Comparison of ENCODE assay signal across 9 cellular contexts in the genomic region with DNA sequence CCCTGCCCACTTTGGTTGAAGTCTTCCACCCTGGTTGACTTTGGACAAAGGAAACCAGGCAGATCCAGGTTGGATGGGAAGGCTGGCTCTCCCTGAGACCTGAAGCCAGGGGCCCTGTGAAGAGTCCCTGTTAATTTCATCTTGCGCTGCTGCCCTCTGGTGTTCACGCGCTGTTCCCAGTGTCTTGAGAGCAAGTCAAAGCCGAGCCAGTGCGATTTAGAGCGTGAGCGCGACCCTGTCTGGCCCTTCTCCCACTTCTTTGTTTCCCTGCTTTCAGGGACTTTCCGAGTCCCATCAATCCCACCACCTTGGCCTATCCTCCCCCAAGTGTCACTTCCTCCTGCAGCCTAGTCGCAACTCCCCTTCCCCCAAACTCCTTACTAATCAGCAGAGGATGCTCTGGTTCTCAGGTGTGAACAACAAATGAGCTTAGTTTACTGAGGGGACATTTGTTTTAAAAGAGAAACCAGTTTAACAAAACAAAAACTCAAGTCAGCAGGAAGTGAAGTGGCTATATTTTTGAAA. TPM values are rescaled to one million over a fixed set of nuclear protein-coding genes. Genes with fewer than 3 reads are reported as not detected.
DNase-seq lines count a peak whose midpoint lies in the region; ATAC-seq, FAIRE-seq and TF ChIP-seq lines count a peak whose summit lies in the region.
"Had no signal": no experiment of that assay in that cellular context is flagged by ENCODE, and none has a peak within 500 bp of the region (broad histone marks: within the 10 kb centered on the region; RNA-seq: fewer than 3 reads in every experiment).

No MANE protein-coding gene starts in this region.

- H3K9ac ChIP-seq in SK-N-SH (no peak overlapping the region), K562 (ENCODE audit: insufficient read depth in 1 of 2, low read depth in 2 of 2, low read length in 2 of 2) (no peak overlapping the region; a peak in 1 of 4 replicates)

- DNase-seq in GM04504 (ENCODE audit: low read depth) (peak; percentile 52), SK-N-SH (peak; percentile 70), K562 (ENCODE audit: extremely low read depth in 1 of 4, low spot score in 3 of 4) (peak; percentile 72 to 92 (median 76)), immature natural killer cell (peak; percentile 77 to 82 (median 81)), OCI-M1 (lab: John Stamatoyannopoulos, UW) (no peak), DMS53 (lab: John Stamatoyannopoulos, UW) (no peak)
- peak; percentile 84 to 86 for DNase-seq in stimulated activated CD4-positive, alpha-beta T cell treated with anti-CD3 and anti-CD28 coated beads, Interleukin-1b, Interleukin-23, amount 100 ng/mL, for 1 hour (ENCODE audit: low read depth in 2 of 2)

- H3K4me1 Mint-ChIP-seq in immature natural killer cell, result peaks cover 56 to 63% of the 10 kb centered on the region in 2 donors

- H3K9me3 ChIP-seq in SK-N-SH (no peaks in the 10 kb centered on the region), K562 (replicated peaks; ENCODE audit: control insufficient read depth, insufficient read depth, low read depth, low read length) (0 out of 2 replicates have a peak, but pooled peaks cover 5% of the 10 kb centered on the region)

- TF ChIP-seq EP300 in SK-N-SH (IDR thresholded peaks at IDR 0.05; ENCODE audit: borderline replicate concordance in 1 of 2, low read depth in 1 of 2, low read length in 1 of 2) (no peak), K562 (IDR thresholded peaks at IDR 0.05; ENCODE audit: low read length) (no peak)

- BruUV-seq in K562 (replicated peaks; lab: Mats Ljungman, UMichigan), result no TSS peak

- H3K4me3 Mint-ChIP-seq in immature natural killer cell, result peak overlapping the region; percentile 71 to 86 (median 85)

- intact Hi-C loops in K562 (cut with micrococcal nuclease), result loop anchor here (1.0 to 5.0 kb wide), 5 partner anchors 42 to 253 kb away; partner anchors contain the start of gene N4BP2

- H3K27me3 Mint-ChIP-seq in immature natural killer cell (ENCODE audit: low read depth in 3 of 3), result peaks cover 0 to 10% (median 7%) of the 10 kb centered on the region in 3 donors

- H2AFZ ChIP-seq in SK-N-SH (ENCODE audit: low read depth) (peak overlapping the region; percentile 61), K562 (ENCODE audit: low read depth, low read length) (peak overlapping the region; percentile 73)

- peaks cover 0 to 1% (median 0%) of the 10 kb centered on the region in 6 donors for H3K9me3 Mint-ChIP-seq in immature natural killer cell

- no peaks in the 10 kb centered on the region for H3K36me3 Mint-ChIP-seq in immature natural killer cell

- peak overlapping the region; percentile 86 to 95 (median 91) for H3K27ac Mint-ChIP-seq in immature natural killer cell

- peak; percentile 84 for TF ChIP-seq RAD21 in SK-N-SH (IDR thresholded peaks at IDR 0.05; ENCODE audit: low read length)
- TF ChIP-seq RAD21 in K562 (CRISPR knock-in tag; conservative IDR thresholded peaks at IDR 0.05 in 1 of 2, IDR thresholded peaks at IDR 0.05 in 1 of 2), result peak; percentile 84 to 93

- POLR2A ChIA-PET in SK-N-SH (lab: Yijun Ruan, JAX), result interaction anchor here (1.0 kb wide), 1 partner anchor 253 kb away, joined by 4 read pairs; the partner anchor contains the start of gene N4BP2
- POLR2A ChIA-PET in K562 (lab: Yijun Ruan, JAX), result interaction anchor here (0.7 to 1.0 kb wide), 3 partner anchors 24 to 253 kb away, joined by 3 to 5 read pairs (median 3); partner anchors contain the start of gene N4BP2

- 7% methylated on average over 9 of the region's 10 CpGs for WGBS in SK-N-SH (ENCODE audit: low lambda C conversion rate)
- WGBS in K562 (ENCODE audit: insufficient coverage, low coverage, missing lambda C conversion rate), result 1% methylated on average over 9 of the region's 10 CpGs

- H3K36me3 ChIP-seq in SK-N-SH (replicated peaks in 1 of 2; ENCODE audit: control insufficient read depth in 1 of 2, insufficient read depth in 2 of 2, low read length in 1 of 2) (no peaks in the 10 kb centered on the region), K562 (ENCODE audit: control insufficient read depth, insufficient read depth, low read length) (no peaks in the 10 kb centered on the region)

- H3K79me2 ChIP-seq in SK-N-SH (ENCODE audit: insufficient read depth) (no peaks in the 10 kb centered on the region), K562 (ENCODE audit: control insufficient read depth, insufficient read depth, low read length) (no peaks in the 10 kb centered on the region)

- no peaks in the 10 kb centered on the region for H3F3A ChIP-seq in SK-N-SH (replicated peaks; ENCODE audit: insufficient read depth)

- in situ Hi-C loops in K562 (cut with MboI), result no loop called here

- H4K20me1 ChIP-seq in SK-N-SH (ENCODE audit: insufficient read depth), result no peaks in the 10 kb centered on the region
- no peaks in the 10 kb centered on the region for H4K20me1 ChIP-seq in K562 (replicated peaks; ENCODE audit: control insufficient read depth, insufficient read depth, low read length)

- TF ChIP-seq CTCF in SK-N-SH (IDR thresholded peaks at IDR 0.05) (peak; percentile 90), K562 (IDR thresholded peaks at IDR 0.05 in 2 of 3, conservative IDR thresholded peaks at IDR 0.05 in 1 of 3; ENCODE audit: insufficient read depth in 2 of 3, low read depth in 1 of 3, low read length in 3 of 3) (peak; percentile 90 to 92 (median 91))

- peaks cover 0 to 2% of the 10 kb centered on the region in 2 experiments; a peak in 1 of 4 replicates for H3K4me1 ChIP-seq in SK-N-SH (ENCODE audit: control insufficient read depth in 1 of 2, insufficient read depth in 2 of 2, low read depth in 1 of 2, low read length in 1 of 2)
- H3K4me1 ChIP-seq in K562 (replicated peaks in 1 of 2; ENCODE audit: control insufficient read depth in 2 of 2, insufficient read depth in 2 of 2, low read length in 2 of 2), result peaks cover 12 to 49% of the 10 kb centered on the region in 2 experiments

- ATAC-seq in HG02870 (IDR thresholded peaks at IDR 0.05; ENCODE audit: unreplicated experiment) (peak; percentile 45), K562 (peak; percentile 90)

- TF ChIP-seq POLR2A in K562 (conservative IDR thresholded peaks at IDR 0.05), result no peak

- no peaks in the 10 kb centered on the region for H3K27me3 ChIP-seq in SK-N-SH (ENCODE audit: insufficient read depth)
- H3K27me3 ChIP-seq in K562 (ENCODE audit: control insufficient read depth in 2 of 2, insufficient read depth in 2 of 2, low read length in 2 of 2), result no peaks in the 10 kb centered on the region

- CTCF ChIA-PET in SK-N-SH (lab: Yijun Ruan, JAX) (interaction anchor here (0.5 to 7.1 kb wide), 34 partner anchors 8 to 1125 kb away, joined by 3 to 54 read pairs (median 4); partner anchors contain the start of genes CHRNA9 and N4BP2), K562 (lab: Yijun Ruan, JAX; ENCODE audit: low intra/inter-chr PET ratio) (interaction anchor here (0.6 to 2.3 kb wide), 6 partner anchors 80 to 255 kb away, joined by 3 to 20 read pairs (median 4); partner anchors contain the start of gene N4BP2)

- H3K27ac ChIP-seq in SK-N-SH (ENCODE audit: low read depth in 2 of 2, low read length in 1 of 2) (no peak overlapping the region), K562 (ENCODE audit: extremely low read depth, low read depth, low read length) (no peak overlapping the region; the same call in 2 of the 3 replicates)

- H3K4me3 ChIP-seq in SK-N-SH (ENCODE audit: low read depth in 2 of 2, low read length in 1 of 2), result peak overlapping the region; percentile 13 to 32; a peak in 2 of 4 replicates
- H3K4me3 ChIP-seq in K562, result no peak overlapping the region

- peak overlapping the region; percentile 57 for H3K4me2 ChIP-seq in SK-N-SH
- peak overlapping the region; percentile 62 for H3K4me2 ChIP-seq in K562 (ENCODE audit: insufficient read depth, low read length)

- no peaks in the 10 kb centered on the region for H3K9me1 ChIP-seq in K562 (ENCODE audit: control insufficient read depth, insufficient read depth, low read length)

- no peaks in the 10 kb centered on the region for H3K9me2 ChIP-seq in SK-N-SH

- FAIRE-seq in K562 (lab: Jason Lieb, UNC), result peak; percentile 88

TF ChIP-seq in K562, 482 proteins besides CTCF, POLR2A, EP300 and RAD21 (continues in another document):
- TF ChIP-seq CC2D1A (IDR thresholded peaks at IDR 0.05) (peak; percentile 64; the same call in 1 of the 2 replicates), TCF7L2 (IDR thresholded peaks at IDR 0.05; ENCODE audit: low read depth, low read length) (no peak), SAP30 (IDR thresholded peaks at IDR 0.05; ENCODE audit: borderline replicate concordance, insufficient read depth, low read depth, low read length, poor library complexity, severe bottlenecking) (no peak), ZNF134 (CRISPR knock-in tag; conservative IDR thresholded peaks at IDR 0.05) (no peak), ZNF263 (CRISPR knock-in tag; IDR thresholded peaks at IDR 0.05; ENCODE audit: borderline replicate concordance) (0 out of 2 replicates have a peak, but pooled peaks have one; percentile 15), ARID2 (IDR thresholded peaks at IDR 0.05) (0 out of 2 replicates have a peak, but pooled peaks have one; percentile 51)

RNA-seq across cellular contexts. Expression of gene CHRNA9, which starts 25.8 kb away (rescaled TPM):
- polyA plus RNA-seq in SK-N-SH (2012; rRNA removed) (0.05 and 0.26 TPM in 2 replicates), K562 (2011; rRNA removed) (not detected in 2 replicates), K562 (2014; fragmentation: Illumina TruSeq; extraction: Trizol) (not detected in 2 replicates), K562 (2014; fragmentation: Nextera tagmentation; extraction: Ambion mirVana) (not detected), K562 (2014; rRNA removed) (not detected in 2 replicates), immature natural killer cell (not detected)
- polyA plus RNA-seq in SK-N-SH (2012; cell fraction: cytosol; rRNA removed), result 0.14 and 0.15 TPM in 2 replicates
- polyA plus RNA-seq in SK-N-SH (2012; cell fraction: nucleus; rRNA removed), result 0.05 and 0.07 TPM in 2 replicates
- not detected in 2 replicates for total RNA-seq in K562 (2011; cell fraction: chromatin; rRNA removed; ENCODE audit: low replicate concordance)
- total RNA-seq in K562 (2011; cell fraction: nucleolus; rRNA removed), result not detected in 2 replicates
- not detected in 2 replicates for total RNA-seq in K562 (2011; cell fraction: nucleoplasm; rRNA removed)
- total RNA-seq in K562 (2014; rRNA removed) (not detected in 2 replicates), K562 (2014; rRNA removed; fragmentation: Illumina TruSeq; extraction: Trizol) (not detected in 2 replicates), K562 (2015; rRNA removed; fragmentation: Illumina TruSeq; extraction: Trizol) (not detected in 2 replicates), K562 (2021) (not detected in 2 replicates)
- not detected in 2 replicates for polyA plus RNA-seq in K562 (2011; cell fraction: cytosol; rRNA removed)
- polyA plus RNA-seq in K562 (2011; cell fraction: nucleus; rRNA removed), result not detected in 2 replicates
- not detected in 2 replicates for polyA plus RNA-seq in K562 (2012)
- polyA minus RNA-seq in K562 (2011; rRNA and poly(A)+ RNA removed), result not detected in 2 replicates
- polyA minus RNA-seq in K562 (2011; cell fraction: cytosol; rRNA and poly(A)+ RNA removed), result 0.55 and 0.76 TPM in 2 replicates
- polyA minus RNA-seq in K562 (2011; cell fraction: nucleus; rRNA and poly(A)+ RNA removed), result not detected in 2 replicates
- total RNA-seq: temporal lobe had no signal

Comparison
In these comparisons a context has a peak if more than half of its experiments do, and no peak if none do; other contexts are left out.
1. DNase-seq: peak in GM04504 (single experiment), SK-N-SH (single experiment), K562 (4 of 4), immature natural killer cell (3 of 3) and stimulated activated CD4-positive, alpha-beta T cell treated with anti-CD3 and anti-CD28 coated beads, Interleukin-1b, Interleukin-23, amount 100 ng/mL, for 1 hour (2 of 2); none in OCI-M1 (single experiment) and DMS53 (single experiment).